In genomic region chr3:76063019-76063418, GRCh38 we compare ENCODE assay signal across 18 cellular contexts.
DNase-seq lines count a peak whose midpoint lies in the region; ATAC-seq, FAIRE-seq and TF ChIP-seq lines count a peak whose summit lies in the region.
"Had no signal": no experiment of that assay in that cellular context is flagged by ENCODE, and none has a peak within 500 bp of the region (broad histone marks: within the 10 kb centered on the region; RNA-seq: fewer than 3 reads in every experiment).

No MANE protein-coding gene starts in this region.

- no peak for FAIRE-seq in urothelium cell line (lab: Jason Lieb, UNC)
- FAIRE-seq: GM12891 had no signal

- TF ChIP-seq CTCF in WERI-Rb-1 (IDR thresholded peaks at IDR 0.05; ENCODE audit: low read depth, low read length) (no peak), fibroblast of the aortic adventitia (IDR thresholded peaks at IDR 0.05; ENCODE audit: insufficient read depth, low read length) (no peak)

- in situ Hi-C loops in G401 (cut with HindIII; ENCODE audit: low sequenced_read_pairs), result no loop called here

- H3K4me3 ChIP-seq in WERI-Rb-1 (ENCODE audit: low read depth, low read length) (no peak overlapping the region), fibroblast of the aortic adventitia (ENCODE audit: low read depth, low read length) (no peak overlapping the region)
- H3K4me3 ChIP-seq: adrenal gland, ovary, transverse colon had no signal

- no peaks in the 10 kb centered on the region for H3K27me3 ChIP-seq in WERI-Rb-1 (ENCODE audit: insufficient read depth, low read depth, severe bottlenecking)
- H3K27me3 ChIP-seq: adrenal gland, ovary, transverse colon had no signal

- no peaks in the 10 kb centered on the region for H3K9me3 ChIP-seq in WERI-Rb-1 (ENCODE audit: severe bottlenecking)
- H3K9me3 ChIP-seq: adrenal gland, ovary had no signal

- DNase-seq in NCI-H526 (lab: John Stamatoyannopoulos, UW) (peak; percentile 2 to 20), NCI-H526 treated with DMSO at 0.1 percent for 48 hours (lab: John Stamatoyannopoulos, UW) (no peak), WERI-Rb-1 (no peak), fibroblast of the aortic adventitia (ENCODE audit: low read depth) (peak; percentile 10), urothelium cell line (ENCODE audit: low spot score) (peak; percentile 59), G401 (ENCODE audit: low spot score) (no peak), NCI-H345 treated with DMSO at 0.1 percent for 48 hours (lab: John Stamatoyannopoulos, UW; ENCODE audit: unreplicated experiment) (no peak)
- DNase-seq: 8988T, activated B cell treated with CpG ODN at 0.5 μM for 24 hours, activated T-cell treated with anti-CD3 and anti-CD28 coated beads for 4 hours, adrenal gland, midbrain, NCI-H146, NCI-H774, ovary, transverse colon had no signal

- H3K36me3 ChIP-seq in WERI-Rb-1, result no peaks in the 10 kb centered on the region
- H3K36me3 ChIP-seq: adrenal gland, ovary, transverse colon had no signal

- peak overlapping the region; percentile 26; the same call in 1 of the 2 replicates for H3K27ac ChIP-seq in WERI-Rb-1
- H3K27ac ChIP-seq: adrenal gland, ovary, transverse colon had no signal

- ATAC-seq in HG02840 (IDR thresholded peaks at IDR 0.05; ENCODE audit: low FRiP score, unreplicated experiment), result no peak

Comparison
In these comparisons a context has a peak if more than half of its experiments do, and no peak if none do; other contexts are left out.
1. DNase-seq: peak in NCI-H526 (2 of 2), fibroblast of the aortic adventitia (single experiment) and urothelium cell line (single experiment); none in NCI-H526 treated with DMSO at 0.1 percent for 48 hours (single experiment), WERI-Rb-1 (single experiment), G401 (single experiment) and NCI-H345 treated with DMSO at 0.1 percent for 48 hours (single experiment).